24 cellular contexts compared by ENCODE assay signal in genomic region chr2:20484034-20484617, GRCh38. TPM values are rescaled to one million over a fixed set of nuclear protein-coding genes. Genes with fewer than 3 reads are reported as not detected.
DNase-seq lines count a peak whose midpoint lies in the region; ATAC-seq and TF ChIP-seq lines count a peak whose summit lies in the region.
"Had no signal": no experiment of that assay in that cellular context is flagged by ENCODE, and none has a peak within 500 bp of the region (broad histone marks: within the 10 kb centered on the region; RNA-seq: fewer than 3 reads in every experiment).

No MANE protein-coding gene starts in this region.

- no peaks in the 10 kb centered on the region for H3K9me3 ChIP-seq in right atrium auricular region
- H3K9me3 ChIP-seq in gastroesophageal sphincter, result no peaks in the 10 kb centered on the region
- H3K9me3 ChIP-seq in gastrocnemius medialis, result no peaks in the 10 kb centered on the region
- H3K9me3 ChIP-seq: A549 had no signal

- H3K9me3 Mint-ChIP-seq in activated CD4-positive, alpha-beta memory T cell treated with anti-CD3 and anti-CD28 coated beads for 36 hours, result no peaks in the 10 kb centered on the region
- H3K9me3 Mint-ChIP-seq: activated naive CD4-positive, alpha-beta T cell treated with anti-CD3 and anti-CD28 coated beads, Interleukin-2, amount 10 ng/mL, durations not matched to agents 7 days and 5 days; activated T-cell treated with anti-CD3 and anti-CD28 coated beads, Interleukin-2, amount 50 U/mL, for 24 hours; naive thymus-derived CD4-positive, alpha-beta T cell had no signal

- CTCF ChIA-PET in activated CD4-positive, alpha-beta memory T cell treated with anti-CD3 and anti-CD28 coated beads for 36 hours (lab: Charles Lee), result interaction anchor here (1.5 kb wide), 1 partner anchor 16 kb away, joined by 3 read pairs; no protein-coding TSS in a partner anchor

- 100% methylated on average over 1 of the region's 6 CpGs; no CpG with 5 or more reads in 1 of the 2 donors for WGBS in gastroesophageal sphincter (ENCODE audit: low coverage in 1 of 2), 2 donors

- H3K4me1 ChIP-seq in right atrium auricular region (peaks cover 0 to 32% of the 10 kb centered on the region in 2 donors), gastroesophageal sphincter (peaks cover 0 to 46% (median 17%) of the 10 kb centered on the region in 3 donors), gastrocnemius medialis (peaks cover 14 to 36% of the 10 kb centered on the region in 2 donors)
- H3K4me1 ChIP-seq: A549 had no signal

- H3K27me3 Mint-ChIP-seq in activated CD4-positive, alpha-beta memory T cell treated with anti-CD3 and anti-CD28 coated beads for 36 hours, result no peaks in the 10 kb centered on the region
- H3K27me3 Mint-ChIP-seq: activated T-cell treated with anti-CD3 and anti-CD28 coated beads, Interleukin-2, amount 50 U/mL, for 24 hours had no signal

- ATAC-seq in gastroesophageal sphincter (no peak), gastrocnemius medialis (no peak), GM18858 (IDR thresholded peaks at IDR 0.05; ENCODE audit: unreplicated experiment) (no peak), HG03354 (IDR thresholded peaks at IDR 0.05; ENCODE audit: poor library complexity, severe bottlenecking, unreplicated experiment) (no peak)
- ATAC-seq: A549; activated CD4-positive, CD25-positive, alpha-beta regulatory T cell treated with anti-CD3 and anti-CD28 coated beads, Interleukin-2, amount 50 U/mL, for 24 hours; activated CD8-positive, alpha-beta T cell treated with anti-CD3 and anti-CD28 coated beads, Interleukin-2, amount 10 ng/mL, durations not matched to agents 7 days and 5 days; naive thymus-derived CD4-positive, alpha-beta T cell had no signal

- intact Hi-C loops in cardiac septum (cut with DNase I), result no loop called here
- intact Hi-C loops in gastrocnemius medialis (cut with DNase I; ENCODE audit: low total_unique reads), result no loop called here
- intact Hi-C loops in activated CD4-positive, alpha-beta memory T cell treated with anti-CD3 and anti-CD28 coated beads for 36 hours (cut with micrococcal nuclease), result no loop called here

- no peaks in the 10 kb centered on the region for H3K4me1 Mint-ChIP-seq in activated CD4-positive, alpha-beta memory T cell treated with anti-CD3 and anti-CD28 coated beads for 36 hours (ENCODE audit: low read depth)
- H3K4me1 Mint-ChIP-seq: activated naive CD4-positive, alpha-beta T cell treated with anti-CD3 and anti-CD28 coated beads, Interleukin-2, amount 10 ng/mL, durations not matched to agents 7 days and 5 days; B cell; naive thymus-derived CD4-positive, alpha-beta T cell had no signal

- H3K36me3 ChIP-seq in right atrium auricular region, result no peaks in the 10 kb centered on the region
- H3K36me3 ChIP-seq in gastroesophageal sphincter, result no peaks in the 10 kb centered on the region
- no peaks in the 10 kb centered on the region for H3K36me3 ChIP-seq in gastrocnemius medialis

- in situ Hi-C loops in gastrocnemius medialis (cut with MboI; ENCODE audit: low sequenced_read_pairs in 4 of 4), result no loop called here

- no peak for TF ChIP-seq EP300 in gastroesophageal sphincter (IDR thresholded peaks at IDR 0.05)

- TF ChIP-seq CTCF in right atrium auricular region (IDR thresholded peaks at IDR 0.05) (no peak), gastroesophageal sphincter (IDR thresholded peaks at IDR 0.05) (no peak), gastrocnemius medialis (IDR thresholded peaks at IDR 0.05 in 4 of 5, conservative IDR thresholded peaks at IDR 0.05 in 1 of 5) (no peak)

- H3K36me3 Mint-ChIP-seq in activated CD4-positive, alpha-beta memory T cell treated with anti-CD3 and anti-CD28 coated beads for 36 hours, result no peaks in the 10 kb centered on the region
- H3K36me3 Mint-ChIP-seq: activated naive CD4-positive, alpha-beta T cell treated with anti-CD3 and anti-CD28 coated beads, Interleukin-2, amount 10 ng/mL, durations not matched to agents 7 days and 5 days; naive thymus-derived CD4-positive, alpha-beta T cell had no signal

- H3K27ac Mint-ChIP-seq in activated CD4-positive, alpha-beta memory T cell treated with anti-CD3 and anti-CD28 coated beads for 36 hours, result no peak overlapping the region
- H3K27ac Mint-ChIP-seq: activated CD8-positive, alpha-beta T cell treated with anti-CD3 and anti-CD28 coated beads, Interleukin-2, amount 10 ng/mL, durations not matched to agents 7 days and 5 days; activated naive CD4-positive, alpha-beta T cell treated with anti-CD3 and anti-CD28 coated beads, Interleukin-2, amount 10 ng/mL, durations not matched to agents 7 days and 5 days; activated T-cell treated with anti-CD3 and anti-CD28 coated beads, Interleukin-2, amount 50 U/mL, for 24 hours; B cell; naive thymus-derived CD4-positive, alpha-beta T cell had no signal

- no peak overlapping the region for H3K4me3 Mint-ChIP-seq in activated CD4-positive, alpha-beta memory T cell treated with anti-CD3 and anti-CD28 coated beads for 36 hours
- H3K4me3 Mint-ChIP-seq: activated CD8-positive, alpha-beta T cell treated with anti-CD3 and anti-CD28 coated beads, Interleukin-2, amount 10 ng/mL, durations not matched to agents 7 days and 5 days; activated naive CD4-positive, alpha-beta T cell treated with anti-CD3 and anti-CD28 coated beads, Interleukin-2, amount 10 ng/mL, durations not matched to agents 7 days and 5 days; activated T-cell treated with anti-CD3 and anti-CD28 coated beads, Interleukin-2, amount 50 U/mL, for 24 hours; B cell; naive thymus-derived CD4-positive, alpha-beta T cell had no signal

- DNase-seq in right atrium auricular region (ENCODE audit: low spot score), result peak; percentile 47
- no peak for DNase-seq in cardiac septum (ENCODE audit: low spot score)
- DNase-seq in gastrocnemius medialis, result no peak
- no peak for DNase-seq in activated CD4-positive, alpha-beta memory T cell treated with anti-CD3 and anti-CD28 coated beads for 36 hours
- DNase-seq in activated CD4-positive, alpha-beta T cell treated with anti-CD3 and anti-CD28 coated beads, Interleukin-2, amount 50 U/mL, for 48 hours, result no peak
- DNase-seq: activated CD8-positive, alpha-beta T cell treated with anti-CD3 and anti-CD28 coated beads, Interleukin-2, amount 10 ng/mL, durations not matched to agents 7 days and 5 days; activated naive CD4-positive, alpha-beta T cell treated with anti-CD3 and anti-CD28 coated beads, Interleukin-2, amount 10 ng/mL, durations not matched to agents 7 days and 5 days; activated T-cell treated with anti-CD3 and anti-CD28 coated beads, Interleukin-2, amount 50 U/mL, for 24 hours; DMS79 treated with DMSO at 0.1 percent for 48 hours; HCEC 1CT; KBM-7; naive thymus-derived CD4-positive, alpha-beta T cell; NCI-H1092; NCI-H1930; NCI-H345; OCI-M1; SHP77 treated with DMSO at 0.1 percent for 48 hours; SW 1271 had no signal

- POLR2A ChIA-PET in activated CD4-positive, alpha-beta memory T cell treated with anti-CD3 and anti-CD28 coated beads for 36 hours (lab: Charles Lee), result no interaction called here

- TF ChIP-seq POLR2A in gastroesophageal sphincter (IDR thresholded peaks at IDR 0.05), result no peak
- TF ChIP-seq POLR2A in gastrocnemius medialis (IDR thresholded peaks at IDR 0.05), result no peak

- H3K27me3 ChIP-seq in right atrium auricular region (no peaks in the 10 kb centered on the region), gastroesophageal sphincter (no peaks in the 10 kb centered on the region), gastrocnemius medialis (no peaks in the 10 kb centered on the region)

- H3K4me3 ChIP-seq in right atrium auricular region (no peak overlapping the region), gastroesophageal sphincter (no peak overlapping the region), gastrocnemius medialis (no peak overlapping the region)
- H3K4me3 ChIP-seq: A549 had no signal

- H3K27ac ChIP-seq in right atrium auricular region (peak overlapping the region; percentile 48 to 75), gastroesophageal sphincter (peak overlapping the region in 3 of 4 donors; percentile 67 to 73 (median 69)), gastrocnemius medialis (peak overlapping the region; percentile 53 to 80 (median 66))
- H3K27ac ChIP-seq: A549 had no signal

RNA-seq across cellular contexts. Expression of gene RHOB, which starts 37.3 kb away (rescaled TPM):
- 100 to 1,000 TPM; 471 to 664 TPM for total RNA-seq in right atrium auricular region
- total RNA-seq in cardiac septum, result 98.4 TPM
- 1,000 to 10,000 TPM; 1,174 to 1,482 (median 1,322) TPM for total RNA-seq in gastroesophageal sphincter
- total RNA-seq in gastrocnemius medialis, result 1,000 to 10,000 TPM in 2 of 4 donors, 100 to 1,000 TPM in 2; 696 to 1,267 (median 1,094) TPM
- total RNA-seq in activated CD4-positive, alpha-beta memory T cell treated with anti-CD3 and anti-CD28 coated beads for 36 hours, result 10 to 100 TPM; 31.6 to 33.6 TPM
